ENCODE assay signal across 14 cellular contexts in genomic region chr19:40688294-40688693, GRCh38. TPM values are rescaled to one million over a fixed set of nuclear protein-coding genes. Genes with fewer than 3 reads are reported as not detected.
DNase-seq lines count a peak whose midpoint lies in the region; ATAC-seq, FAIRE-seq and TF ChIP-seq lines count a peak whose summit lies in the region.
"Had no signal": no experiment of that assay in that cellular context is flagged by ENCODE, and none has a peak within 500 bp of the region (broad histone marks: within the 10 kb centered on the region; RNA-seq: fewer than 3 reads in every experiment).

No MANE protein-coding gene starts in this region.

- 51% methylated on average over 2 of the region's 2 CpGs; no CpG with 5 or more reads in 1 of the 2 donors for WGBS in transverse colon (ENCODE audit: low coverage in 1 of 2), 2 donors

- no peak for TF ChIP-seq POLR2A in transverse colon (IDR thresholded peaks at IDR 0.05)

- ATAC-seq in left ventricle myocardium superior, result no peak
- ATAC-seq in lower lobe of right lung, result no peak
- ATAC-seq: activated T-cell treated with anti-CD3 and anti-CD28 coated beads, Interleukin-2, amount 50 U/mL, for 72 hours; left lobe of liver; right lobe of liver had no signal

- peaks cover 54% of the 10 kb centered on the region for H3K4me1 ChIP-seq in left ventricle myocardium inferior
- peaks cover 26% of the 10 kb centered on the region for H3K4me1 ChIP-seq in lower lobe of right lung
- peaks cover 13 to 24% (median 18%) of the 10 kb centered on the region in 4 donors for H3K4me1 ChIP-seq in transverse colon

- H3K4me3 ChIP-seq in left ventricle myocardium inferior (peak overlapping the region; percentile 79), bronchial epithelial cell (ENCODE audit: low read depth, low read length) (no peak overlapping the region), lower lobe of right lung (peak overlapping the region; percentile 64), transverse colon (no peak overlapping the region)
- H3K4me3 ChIP-seq: right lobe of liver had no signal

- H3K36me3 ChIP-seq in left ventricle myocardium inferior, result peaks cover 37% of the 10 kb centered on the region
- peaks cover 6% of the 10 kb centered on the region for H3K36me3 ChIP-seq in bronchial epithelial cell (ENCODE audit: control insufficient read depth, insufficient read depth, low read length)
- peaks cover 35% of the 10 kb centered on the region for H3K36me3 ChIP-seq in lower lobe of right lung
- no peaks in the 10 kb centered on the region for H3K36me3 ChIP-seq in transverse colon

- no peaks in the 10 kb centered on the region for H3K27me3 ChIP-seq in left ventricle myocardium inferior (ENCODE audit: low read depth)
- H3K27me3 ChIP-seq in bronchial epithelial cell (ENCODE audit: control insufficient read depth, insufficient read depth, low read length), result no peaks in the 10 kb centered on the region
- no peaks in the 10 kb centered on the region for H3K27me3 ChIP-seq in lower lobe of right lung (ENCODE audit: low read depth)
- H3K27me3 ChIP-seq in transverse colon, result no peaks in the 10 kb centered on the region
- H3K27me3 ChIP-seq: right lobe of liver had no signal

- DNase-seq in left ventricle myocardium inferior (no peak), left ventricle myocardium superior (no peak), bronchial epithelial cell (ENCODE audit: low read depth) (peak; percentile 2), lower lobe of right lung (no peak), transverse colon (no peak), hepatic stellate cell (ENCODE audit: low spot score) (no peak), GF-D8 (lab: John Stamatoyannopoulos, UW) (no peak), GM19240 (ENCODE audit: insufficient read length, low spot score) (no peak)
- DNase-seq: activated CD4-positive, alpha-beta T cell treated with anti-CD3 and anti-CD28 coated beads, Interleukin-2, amount 10 ng/mL, durations not matched to agents 7 days and 5 days; activated T-cell treated with anti-CD3 and anti-CD28 coated beads, Interleukin-2, amount 50 U/mL, for 72 hours; NCI-H1930; NCI-H526; right lobe of liver had no signal

- no peak for TF ChIP-seq EP300 in transverse colon (IDR thresholded peaks at IDR 0.05; ENCODE audit: low read depth)

- TF ChIP-seq CTCF in left ventricle myocardium inferior (IDR thresholded peaks at IDR 0.05; ENCODE audit: borderline replicate concordance), result no peak
- TF ChIP-seq CTCF in bronchial epithelial cell (IDR thresholded peaks at IDR 0.05; ENCODE audit: insufficient read depth, low read length, severe bottlenecking), result no peak
- TF ChIP-seq CTCF in lower lobe of right lung (IDR thresholded peaks at IDR 0.05), result no peak
- TF ChIP-seq CTCF in transverse colon (IDR thresholded peaks at IDR 0.05), result no peak

- in situ Hi-C loops in transverse colon (cut with MboI; ENCODE audit: low pct_ligation_motif_present in 1 of 4, low pct_unique_long_range_greater_than_20kb in 1 of 4, low sequenced_read_pairs in 3 of 4), result no loop called here

- no peaks in the 10 kb centered on the region for H3K9me3 ChIP-seq in left ventricle myocardium inferior (replicated peaks)
- no peaks in the 10 kb centered on the region for H3K9me3 ChIP-seq in lower lobe of right lung
- H3K9me3 ChIP-seq in transverse colon, result no peaks in the 10 kb centered on the region
- H3K9me3 ChIP-seq: right lobe of liver had no signal

- FAIRE-seq in bronchial epithelial cell (lab: Jason Lieb, UNC), result peak; percentile 92

- H3K27ac ChIP-seq in left ventricle myocardium inferior (replicated peaks) (peak overlapping the region; percentile 93), lower lobe of right lung (peak overlapping the region; percentile 7), transverse colon (peak overlapping the region; percentile 4 to 85 (median 44))
- H3K27ac ChIP-seq: right lobe of liver had no signal

- intact Hi-C loops in left ventricle myocardium inferior (cut with micrococcal nuclease) (no loop called here), left ventricle myocardium superior (cut with micrococcal nuclease) (no loop called here), lower lobe of right lung (cut with DNase I) (no loop called here), transverse colon (cut with DNase I; ENCODE audit: low total_unique reads) (no loop called here)

RNA-seq across cellular contexts. Expression of gene NUMBL, which starts 2.2 kb away (rescaled TPM):
- total RNA-seq in left ventricle myocardium inferior (14.7 TPM), left ventricle myocardium superior (16.9 TPM), bronchial epithelial cell (8.4 and 12.9 TPM in 2 replicates), lower lobe of right lung (17.7 TPM), transverse colon (10 to 100 TPM in 3 of 4 donors, 1 to 10 TPM in 1; 9.0 to 44.9 (median 20.4) TPM)

RNA-seq across cellular contexts. Expression of gene COQ8B, which starts 28.4 kb away (rescaled TPM):
- 24.0 TPM for total RNA-seq in left ventricle myocardium inferior
- 34.6 TPM for total RNA-seq in left ventricle myocardium superior
- total RNA-seq in bronchial epithelial cell, result 20.0 and 23.9 TPM in 2 replicates
- total RNA-seq in lower lobe of right lung, result 43.9 TPM
- total RNA-seq in transverse colon, result 10 to 100 TPM; 15.3 to 41.2 (median 36.5) TPM

RNA-seq across cellular contexts. Expression of gene ITPKC, which starts 28.6 kb away (rescaled TPM):
- total RNA-seq in left ventricle myocardium inferior, result 9.8 TPM
- 12.8 TPM for total RNA-seq in left ventricle myocardium superior
- total RNA-seq in bronchial epithelial cell, result 26.9 and 34.7 TPM in 2 replicates
- total RNA-seq in lower lobe of right lung, result 34.9 TPM
- total RNA-seq in transverse colon, result 10 to 100 TPM; 14.7 to 56.1 (median 33.8) TPM

Comparison
In these comparisons a context has a peak if more than half of its experiments do, and no peak if none do; other contexts are left out.
1. H3K27ac ChIP-seq: peak in every context shown above with its lines; median percentile 93 in left ventricle myocardium inferior; 44 in transverse colon; 7 in lower lobe of right lung.
2. H3K4me3 ChIP-seq: peak in left ventricle myocardium inferior (single experiment) and lower lobe of right lung (single experiment); none in bronchial epithelial cell (single experiment) and transverse colon (0 of 4).